ENCODE assay signal across 12 cellular contexts in the genomic region with DNA sequence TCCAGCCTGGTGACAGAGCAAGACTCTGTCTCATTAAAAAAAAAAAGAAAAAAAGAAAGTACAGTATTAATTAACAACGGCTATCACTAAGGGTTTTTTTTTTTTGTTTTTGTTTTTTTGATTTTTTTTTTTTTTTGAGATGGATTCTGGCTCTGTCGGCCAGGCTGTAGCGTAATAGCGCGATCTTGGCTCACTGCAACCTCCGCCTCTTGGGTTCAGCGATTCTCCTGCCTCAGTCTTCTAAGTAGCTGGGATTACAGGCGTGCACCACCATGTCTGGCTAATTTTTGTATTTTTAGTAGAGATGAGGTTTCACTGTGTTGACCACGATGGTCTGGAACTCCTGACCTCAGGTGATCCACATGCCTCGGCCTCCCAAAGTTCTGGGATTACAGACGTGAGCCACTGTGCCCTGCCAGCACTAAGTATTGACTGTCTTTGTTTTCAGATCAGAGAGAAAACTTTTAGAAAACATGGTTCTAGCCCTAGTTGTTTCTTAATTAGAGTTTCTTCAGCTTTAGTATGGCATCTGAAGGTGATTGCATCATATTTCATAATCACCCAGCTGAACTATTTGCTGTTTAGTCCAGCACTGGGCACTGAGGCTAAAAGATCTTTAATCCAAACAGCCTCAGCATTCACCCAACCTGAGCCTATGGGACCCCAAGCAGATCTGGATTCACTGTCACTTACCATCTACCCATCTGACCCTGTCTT. TPM values are rescaled to one million over a fixed set of nuclear protein-coding genes. Genes with fewer than 3 reads are reported as not detected.
DNase-seq lines count a peak whose midpoint lies in the region; FAIRE-seq and TF ChIP-seq lines count a peak whose summit lies in the region.
"Had no signal": no experiment of that assay in that cellular context is flagged by ENCODE, and none has a peak within 500 bp of the region (broad histone marks: within the 10 kb centered on the region; RNA-seq: fewer than 3 reads in every experiment).

No MANE protein-coding gene starts in this region.

- H3K4me3 ChIP-seq in AG10803 (ENCODE audit: low read length) = no peak overlapping the region
- no peak overlapping the region for H3K4me3 ChIP-seq in HL-60 (replicated peaks; ENCODE audit: insufficient read depth, low read length)
- H3K4me3 ChIP-seq in astrocyte (ENCODE audit: insufficient read depth, low read depth, low read length) = no peak overlapping the region
- no peak overlapping the region for H3K4me3 ChIP-seq in mucosa of stomach (ENCODE audit: low read length)
- H3K4me3 ChIP-seq in endodermal cell (ENCODE audit: low read length) = no peak overlapping the region

- CTCF ChIA-PET in activated CD4-positive, alpha-beta T cell treated with anti-CD3 and anti-CD28 coated beads, Interleukin-2, amount 10 ng/mL, durations not matched to agents 7 days and 5 days (lab: Charles Lee) = interaction anchor here (1.6 kb wide), 1 partner anchor 43 kb away, joined by 3 read pairs; no protein-coding TSS in a partner anchor

- H3K27me3 Mint-ChIP-seq in astrocyte (ENCODE audit: low read depth, unreplicated experiment) (no peaks in the 10 kb centered on the region), endodermal cell (ENCODE audit: insufficient read depth) (no peaks in the 10 kb centered on the region)
- H3K27me3 Mint-ChIP-seq in activated CD4-positive, alpha-beta T cell treated with anti-CD3 and anti-CD28 coated beads, Interleukin-2, amount 10 ng/mL, durations not matched to agents 7 days and 5 days = no peaks in the 10 kb centered on the region

- peaks cover 4% of the 10 kb centered on the region for H3K36me3 Mint-ChIP-seq in astrocyte (ENCODE audit: low read depth, unreplicated experiment)
- peaks cover 6% of the 10 kb centered on the region for H3K36me3 Mint-ChIP-seq in activated CD4-positive, alpha-beta T cell treated with anti-CD3 and anti-CD28 coated beads, Interleukin-2, amount 10 ng/mL, durations not matched to agents 7 days and 5 days (ENCODE audit: low read depth)
- no peaks in the 10 kb centered on the region for H3K36me3 Mint-ChIP-seq in endodermal cell (ENCODE audit: low read depth)

- H3K4me1 Mint-ChIP-seq in astrocyte (ENCODE audit: low read depth, unreplicated experiment) (peaks cover 29% of the 10 kb centered on the region), endodermal cell (peaks cover 26% of the 10 kb centered on the region)
- peaks cover 47% of the 10 kb centered on the region for H3K4me1 Mint-ChIP-seq in activated CD4-positive, alpha-beta T cell treated with anti-CD3 and anti-CD28 coated beads, Interleukin-2, amount 10 ng/mL, durations not matched to agents 7 days and 5 days

- H3K4me2 ChIP-seq in astrocyte (ENCODE audit: low read length) = peak overlapping the region; percentile 13

- H4K20me1 ChIP-seq in astrocyte (ENCODE audit: insufficient read depth, low read length) = peaks cover 19% of the 10 kb centered on the region

- H3K4me1 ChIP-seq in astrocyte (ENCODE audit: insufficient read depth, low read length) = peaks cover 37% of the 10 kb centered on the region
- H3K4me1 ChIP-seq in mucosa of stomach (ENCODE audit: control insufficient read depth, insufficient read depth, low read length) = peaks cover 38% of the 10 kb centered on the region
- peaks cover 4% of the 10 kb centered on the region for H3K4me1 ChIP-seq in endodermal cell (ENCODE audit: control insufficient read depth, insufficient read depth, low read length)

- H3K27ac Mint-ChIP-seq in astrocyte (ENCODE audit: unreplicated experiment) (peak overlapping the region; percentile 93), endodermal cell (no peak overlapping the region)
- H3K27ac Mint-ChIP-seq in activated CD4-positive, alpha-beta T cell treated with anti-CD3 and anti-CD28 coated beads, Interleukin-2, amount 10 ng/mL, durations not matched to agents 7 days and 5 days = no peak overlapping the region

- H3K27me3 ChIP-seq in HL-60 (ENCODE audit: insufficient read depth, poor library complexity, severe bottlenecking) (no peaks in the 10 kb centered on the region), astrocyte (ENCODE audit: insufficient read depth, low read length) (no peaks in the 10 kb centered on the region), mucosa of stomach (ENCODE audit: control insufficient read depth, insufficient read depth, low read length) (no peaks in the 10 kb centered on the region), endodermal cell (ENCODE audit: control insufficient read depth, insufficient read depth, low read length, poor library complexity, severe bottlenecking) (no peaks in the 10 kb centered on the region)

- no peaks in the 10 kb centered on the region for H3K9me3 Mint-ChIP-seq in astrocyte (ENCODE audit: unreplicated experiment)
- H3K9me3 Mint-ChIP-seq in activated CD4-positive, alpha-beta T cell treated with anti-CD3 and anti-CD28 coated beads, Interleukin-2, amount 10 ng/mL, durations not matched to agents 7 days and 5 days = no peaks in the 10 kb centered on the region
- H3K9me3 Mint-ChIP-seq in endodermal cell = no peaks in the 10 kb centered on the region

- H3K9me3 ChIP-seq in astrocyte (ENCODE audit: insufficient read depth, low read depth, low read length) = no peaks in the 10 kb centered on the region
- H3K9me3 ChIP-seq in mucosa of stomach (ENCODE audit: control insufficient read depth, low read length) = no peaks in the 10 kb centered on the region
- H3K9me3 ChIP-seq in endodermal cell (ENCODE audit: control insufficient read depth, low read length) = no peaks in the 10 kb centered on the region

- 88 to 96% methylated on average over 8 to 11 of the region's 11 CpGs for WGBS in endodermal cell (ENCODE audit: insufficient coverage in 1 of 2, insufficient read length in 1 of 2), 2 experiments

- peaks cover 36% of the 10 kb centered on the region for H3K79me2 ChIP-seq in astrocyte (ENCODE audit: insufficient read depth, low read length)

- POLR2A ChIA-PET in activated CD4-positive, alpha-beta T cell treated with anti-CD3 and anti-CD28 coated beads, Interleukin-2, amount 10 ng/mL, durations not matched to agents 7 days and 5 days (lab: Charles Lee) = no interaction called here

- H3K27ac ChIP-seq in HL-60 (replicated peaks) (peak overlapping the region; percentile 45), astrocyte (ENCODE audit: low read depth, low read length) (no peak overlapping the region), endodermal cell (ENCODE audit: low read depth, low read length) (no peak overlapping the region)

- TF ChIP-seq CTCF in AG10803 (conservative IDR thresholded peaks at IDR 0.05; ENCODE audit: low read length) (no peak), HL-60 (IDR thresholded peaks at IDR 0.05; ENCODE audit: insufficient read depth, low read length) (no peak), astrocyte (IDR thresholded peaks at IDR 0.05; ENCODE audit: insufficient read depth, low read depth, low read length) (no peak), endodermal cell (conservative IDR thresholded peaks at IDR 0.05) (no peak)

- no peak overlapping the region for H2AFZ ChIP-seq in astrocyte (ENCODE audit: low read depth, low read length)

- H3K4me3 Mint-ChIP-seq in astrocyte (ENCODE audit: unreplicated experiment) = peak overlapping the region; percentile 6
- no peak overlapping the region for H3K4me3 Mint-ChIP-seq in activated CD4-positive, alpha-beta T cell treated with anti-CD3 and anti-CD28 coated beads, Interleukin-2, amount 10 ng/mL, durations not matched to agents 7 days and 5 days
- no peak overlapping the region for H3K4me3 Mint-ChIP-seq in endodermal cell

- no peak for FAIRE-seq in astrocyte (lab: Jason Lieb, UNC)
- FAIRE-seq: islet of Langerhans had no signal

- H3K36me3 ChIP-seq in astrocyte (ENCODE audit: insufficient read depth, low read length) = no peaks in the 10 kb centered on the region
- no peaks in the 10 kb centered on the region for H3K36me3 ChIP-seq in mucosa of stomach (ENCODE audit: control insufficient read depth, insufficient read depth, low read length)
- H3K36me3 ChIP-seq in endodermal cell (ENCODE audit: control insufficient read depth, insufficient read depth, low read length) = no peaks in the 10 kb centered on the region

- peak; percentile 72 for DNase-seq in AG10803 (ENCODE audit: low read depth)
- DNase-seq in HL-60 (ENCODE audit: low read depth in 1 of 2, low spot score in 1 of 2) = peak in 1 of 2 experiments; percentile 36
- DNase-seq in astrocyte (ENCODE audit: low read depth) = no peak
- DNase-seq in T-helper 1 cell = no peak
- no peak for DNase-seq in activated CD4-positive, alpha-beta T cell treated with anti-CD3 and anti-CD28 coated beads, Interleukin-2, amount 10 ng/mL, durations not matched to agents 7 days and 5 days
- DNase-seq in endodermal cell = no peak
- DNase-seq in HK-2 (ENCODE audit: unreplicated experiment) = no peak
- DNase-seq: cortex of kidney, DND-41, substantia nigra had no signal

- H3K9ac ChIP-seq in astrocyte (ENCODE audit: low read length) (no peak overlapping the region), mucosa of stomach (ENCODE audit: low read length) (peak overlapping the region; percentile 37), endodermal cell (ENCODE audit: extremely low read depth, low read length, poor library complexity, severe bottlenecking) (no peak overlapping the region)

RNA-seq across cellular contexts. Expression of a gene that starts 2.7 kb away (rescaled TPM):
- total RNA-seq in astrocyte = 143 and 163 TPM in 2 replicates
- 100 to 1,000 TPM; 122 to 135 TPM for total RNA-seq in activated CD4-positive, alpha-beta T cell treated with anti-CD3 and anti-CD28 coated beads, Interleukin-2, amount 10 ng/mL, durations not matched to agents 7 days and 5 days
- total RNA-seq in endodermal cell = 100 to 1,000 TPM; 115 to 126 TPM
- 62.7 TPM for polyA plus RNA-seq in endodermal cell (2013, experiment 1 of 2)
- 56.7 TPM for polyA plus RNA-seq in endodermal cell (2013, experiment 2 of 2)
